Comparison of ENCODE assay signal across 10 cellular contexts in genomic region chr4:98447648-98448047, GRCh38.
DNase-seq lines count a peak whose midpoint lies in the region; ATAC-seq and TF ChIP-seq lines count a peak whose summit lies in the region.
"Had no signal": no experiment of that assay in that cellular context is flagged by ENCODE, and none has a peak within 500 bp of the region (broad histone marks: within the 10 kb centered on the region; RNA-seq: fewer than 3 reads in every experiment).

No MANE protein-coding gene starts in this region.

- DNase-seq in activated naive CD4-positive, alpha-beta T cell treated with anti-CD3 and anti-CD28 coated beads, Interleukin-2, amount 10 ng/mL, durations not matched to agents 7 days and 5 days, result no peak
- no peak for DNase-seq in activated naive CD4-positive, alpha-beta T cell (lab: John Stamatoyannopoulos, UW)
- DNase-seq in RWPE2 (ENCODE audit: low spot score), result no peak
- DNase-seq in endodermal cell, result peak; percentile 61
- no peak for DNase-seq in ACHN
- DNase-seq in NCI-H446 treated with DMSO at 0.1 percent for 48 hours (lab: John Stamatoyannopoulos, UW), result no peak
- DNase-seq in esophagus squamous epithelium (lab: John Stamatoyannopoulos, UW), result no peak
- DNase-seq: hippocampal formation had no signal

- no peak overlapping the region for H3K4me3 Mint-ChIP-seq in activated naive CD4-positive, alpha-beta T cell treated with anti-CD3 and anti-CD28 coated beads, Interleukin-2, amount 10 ng/mL, durations not matched to agents 7 days and 5 days
- H3K4me3 Mint-ChIP-seq in endodermal cell, result no peak overlapping the region
- H3K4me3 Mint-ChIP-seq: dendritic cell treated with granulocyte-macrophage colony-stimulating factor and Interleukin-4, amounts not matched to agents 40 ng/mL and 50 ng/mL, for 4 days had no signal

- H3K4me1 ChIP-seq in RWPE2 (ENCODE audit: insufficient read depth, poor library complexity, severe bottlenecking) (peaks cover 31% of the 10 kb centered on the region), endodermal cell (ENCODE audit: control insufficient read depth, insufficient read depth, low read length) (no peaks in the 10 kb centered on the region), thymus (ENCODE audit: control insufficient read depth, insufficient read depth, low read length) (peaks cover 31% of the 10 kb centered on the region), esophagus squamous epithelium (peaks cover 0 to 24% (median 8%) of the 10 kb centered on the region in 3 donors)

- H3K27me3 ChIP-seq in RWPE2 (ENCODE audit: insufficient read depth, poor library complexity, severe bottlenecking) (no peaks in the 10 kb centered on the region), endodermal cell (ENCODE audit: control insufficient read depth, insufficient read depth, low read length, poor library complexity, severe bottlenecking) (no peaks in the 10 kb centered on the region), thymus (ENCODE audit: control insufficient read depth, insufficient read depth) (no peaks in the 10 kb centered on the region), esophagus squamous epithelium (no peaks in the 10 kb centered on the region)

- H3K27ac Mint-ChIP-seq in activated naive CD4-positive, alpha-beta T cell treated with anti-CD3 and anti-CD28 coated beads, Interleukin-2, amount 10 ng/mL, durations not matched to agents 7 days and 5 days, result peak overlapping the region; percentile 90
- no peak overlapping the region for H3K27ac Mint-ChIP-seq in endodermal cell
- H3K27ac Mint-ChIP-seq: dendritic cell treated with granulocyte-macrophage colony-stimulating factor and Interleukin-4, amounts not matched to agents 40 ng/mL and 50 ng/mL, for 4 days had no signal

- H3K9ac ChIP-seq in endodermal cell (ENCODE audit: extremely low read depth, low read length, poor library complexity, severe bottlenecking), result no peak overlapping the region

- TF ChIP-seq CTCF in RWPE2 (IDR thresholded peaks at IDR 0.05; ENCODE audit: poor library complexity, severe bottlenecking), result no peak
- TF ChIP-seq CTCF in endodermal cell (conservative IDR thresholded peaks at IDR 0.05), result peak; percentile 41
- TF ChIP-seq CTCF in esophagus squamous epithelium (IDR thresholded peaks at IDR 0.05), result no peak

- no peaks in the 10 kb centered on the region for H3K9me3 ChIP-seq in RWPE2 (ENCODE audit: severe bottlenecking)
- no peaks in the 10 kb centered on the region for H3K9me3 ChIP-seq in endodermal cell (ENCODE audit: control insufficient read depth, low read length)
- no peaks in the 10 kb centered on the region for H3K9me3 ChIP-seq in thymus (ENCODE audit: control insufficient read depth)
- peaks cover 0 to 5% (median 0%) of the 10 kb centered on the region in 3 donors for H3K9me3 ChIP-seq in esophagus squamous epithelium

- in situ Hi-C loops in ACHN (cut with HindIII; ENCODE audit: low pct_ligation_motif_present, low pct_unique_long_range_greater_than_20kb, low sequenced_read_pairs), result no loop called here

- peaks cover 48% of the 10 kb centered on the region for H3K4me1 Mint-ChIP-seq in activated naive CD4-positive, alpha-beta T cell treated with anti-CD3 and anti-CD28 coated beads, Interleukin-2, amount 10 ng/mL, durations not matched to agents 7 days and 5 days
- H3K4me1 Mint-ChIP-seq in endodermal cell, result no peaks in the 10 kb centered on the region

- intact Hi-C loops in esophagus squamous epithelium (cut with DNase I), result no loop called here

- no peak for TF ChIP-seq POLR2A in esophagus squamous epithelium (IDR thresholded peaks at IDR 0.05)

- peaks cover 28% of the 10 kb centered on the region for H3K36me3 Mint-ChIP-seq in activated naive CD4-positive, alpha-beta T cell treated with anti-CD3 and anti-CD28 coated beads, Interleukin-2, amount 10 ng/mL, durations not matched to agents 7 days and 5 days
- peaks cover 10% of the 10 kb centered on the region for H3K36me3 Mint-ChIP-seq in endodermal cell (ENCODE audit: low read depth)

- peaks cover 5% of the 10 kb centered on the region for H3K9me3 Mint-ChIP-seq in activated naive CD4-positive, alpha-beta T cell treated with anti-CD3 and anti-CD28 coated beads, Interleukin-2, amount 10 ng/mL, durations not matched to agents 7 days and 5 days
- H3K9me3 Mint-ChIP-seq in endodermal cell, result no peaks in the 10 kb centered on the region
- H3K9me3 Mint-ChIP-seq: dendritic cell treated with granulocyte-macrophage colony-stimulating factor and Interleukin-4, amounts not matched to agents 40 ng/mL and 50 ng/mL, for 4 days had no signal

- no peaks in the 10 kb centered on the region for H3K27me3 Mint-ChIP-seq in activated naive CD4-positive, alpha-beta T cell treated with anti-CD3 and anti-CD28 coated beads, Interleukin-2, amount 10 ng/mL, durations not matched to agents 7 days and 5 days
- no peaks in the 10 kb centered on the region for H3K27me3 Mint-ChIP-seq in endodermal cell (ENCODE audit: insufficient read depth)
- H3K27me3 Mint-ChIP-seq: dendritic cell treated with granulocyte-macrophage colony-stimulating factor and Interleukin-4, amounts not matched to agents 40 ng/mL and 50 ng/mL, for 4 days had no signal

- H3K4me3 ChIP-seq in RWPE2 (ENCODE audit: severe bottlenecking), result no peak overlapping the region
- no peak overlapping the region for H3K4me3 ChIP-seq in endodermal cell (ENCODE audit: low read length)
- H3K4me3 ChIP-seq in thymus (ENCODE audit: low read length), result no peak overlapping the region
- H3K4me3 ChIP-seq in esophagus squamous epithelium, result no peak overlapping the region

- H3K27ac ChIP-seq in RWPE2 (ENCODE audit: poor library complexity, severe bottlenecking) (peak overlapping the region; percentile 96), endodermal cell (ENCODE audit: low read depth, low read length) (no peak overlapping the region), thymus (ENCODE audit: low read depth) (peak overlapping the region; percentile 10), esophagus squamous epithelium (peak overlapping the region in 2 of 4 donors; percentile 12 to 56)

- H3K36me3 ChIP-seq in RWPE2 (ENCODE audit: low read depth) (0 out of 2 replicates have a peak, but pooled peaks cover 1% of the 10 kb centered on the region), endodermal cell (ENCODE audit: control insufficient read depth, insufficient read depth, low read length) (peaks cover 4% of the 10 kb centered on the region), thymus (ENCODE audit: control insufficient read depth, insufficient read depth) (peaks cover 5% of the 10 kb centered on the region), esophagus squamous epithelium (peaks cover 0 to 18% (median 0%) of the 10 kb centered on the region in 3 donors)

- CTCF ChIA-PET in activated naive CD4-positive, alpha-beta T cell treated with anti-CD3 and anti-CD28 coated beads, Interleukin-2, amount 10 ng/mL, durations not matched to agents 7 days and 5 days (lab: Charles Lee), result interaction anchor here (1.3 to 1.5 kb wide), 3 partner anchors 20 to 186 kb away, joined by 3 to 5 read pairs (median 4); partner anchors contain the start of gene RAP1GDS1

- no peak for ATAC-seq in RWPE2 (ENCODE audit: low read depth)

- WGBS in endodermal cell (ENCODE audit: insufficient coverage in 1 of 2, insufficient read length in 1 of 2), 2 experiments, result 80 to 95% methylated on average over 1 to 5 of the region's 5 CpGs
- 86% methylated on average over 5 of the region's 5 CpGs for WGBS in thymus
- 81 to 84% methylated on average over 5 of the region's 5 CpGs for WGBS in esophagus squamous epithelium, 2 donors
